ENCODE assay signal across 8 cellular contexts in genomic region chr3:141402476-141403171, GRCh38.
DNase-seq lines count a peak whose midpoint lies in the region; TF ChIP-seq lines count a peak whose summit lies in the region.

No MANE protein-coding gene starts in this region.

- TF ChIP-seq CTCF in GM13976 (IDR thresholded peaks at IDR 0.05; ENCODE audit: borderline replicate concordance, control extremely low read depth, extremely low read depth, insufficient read depth, missing control alignments) (no peak), NB4 (IDR thresholded peaks at IDR 0.05; ENCODE audit: low read depth, low read length) (no peak)

- DNase-seq in GM13976 (ENCODE audit: low spot score) (peak; percentile 58), HAP-1 (ENCODE audit: low spot score in 2 of 2) (peak; percentile 25 to 67), NB4 (ENCODE audit: low read depth) (peak; percentile 50), epithelial cell of prostate (ENCODE audit: low read depth, low spot score) (no peak), midbrain (lab: John Stamatoyannopoulos, UW) (peak; percentile 81), NCI-H2029 (lab: John Stamatoyannopoulos, UW) (no peak)
- DNase-seq in activated CD8-positive, alpha-beta memory T cell treated with anti-CD3 and anti-CD28 coated beads, Interleukin-2, amount 50 U/mL, for 4 hours, result peak; percentile 45

- no peaks in the 10 kb centered on the region for H3K27me3 ChIP-seq in HAP-1 (ENCODE audit: low read depth)

- H3K9me3 ChIP-seq in HAP-1, result no peaks in the 10 kb centered on the region

- peak overlapping the region; percentile 76 for H3K27ac Mint-ChIP-seq in stimulated activated naive CD8-positive, alpha-beta T cell treated with anti-CD3 and anti-CD28 coated beads, Interleukin-15, Interleukin-2, amounts not matched to agents 100 ng/mL and 50 ng/mL, for 24 hours

- no peaks in the 10 kb centered on the region; the same call in 1 of the 2 replicates for H3K36me3 ChIP-seq in HAP-1 (replicated peaks)

- H3K36me3 Mint-ChIP-seq in stimulated activated naive CD8-positive, alpha-beta T cell treated with anti-CD3 and anti-CD28 coated beads, Interleukin-15, Interleukin-2, amounts not matched to agents 100 ng/mL and 50 ng/mL, for 24 hours (ENCODE audit: low read depth), result peaks cover 29% of the 10 kb centered on the region

- peak overlapping the region; percentile 92 for H3K27ac ChIP-seq in epithelial cell of prostate

- H3K4me1 ChIP-seq in HAP-1, result peaks cover 14% of the 10 kb centered on the region

- H3K4me1 Mint-ChIP-seq in stimulated activated naive CD8-positive, alpha-beta T cell treated with anti-CD3 and anti-CD28 coated beads, Interleukin-15, Interleukin-2, amounts not matched to agents 100 ng/mL and 50 ng/mL, for 24 hours (ENCODE audit: low read depth), result peaks cover 54% of the 10 kb centered on the region

- H3K9me3 Mint-ChIP-seq in stimulated activated naive CD8-positive, alpha-beta T cell treated with anti-CD3 and anti-CD28 coated beads, Interleukin-15, Interleukin-2, amounts not matched to agents 100 ng/mL and 50 ng/mL, for 24 hours, result no peaks in the 10 kb centered on the region

- H3K4me3 ChIP-seq in HAP-1 (peak overlapping the region; percentile 40), NB4 (ENCODE audit: low read depth, low read length) (peak overlapping the region; percentile 62)

- H3K4me3 Mint-ChIP-seq in stimulated activated naive CD8-positive, alpha-beta T cell treated with anti-CD3 and anti-CD28 coated beads, Interleukin-15, Interleukin-2, amounts not matched to agents 100 ng/mL and 50 ng/mL, for 24 hours, result peak overlapping the region; percentile 86

- TF ChIP-seq POLR2A in NB4 (IDR thresholded peaks at IDR 0.05; ENCODE audit: extremely low read depth, insufficient read length), result no peak

- H3K27me3 Mint-ChIP-seq in stimulated activated naive CD8-positive, alpha-beta T cell treated with anti-CD3 and anti-CD28 coated beads, Interleukin-15, Interleukin-2, amounts not matched to agents 100 ng/mL and 50 ng/mL, for 24 hours, result no peaks in the 10 kb centered on the region

- in situ Hi-C loops in GM13976 (cut with MboI; ENCODE audit: low sequenced_read_pairs, unreplicated experiment) (no loop called here), HAP-1 (cut with MboI; ENCODE audit: low sequenced_read_pairs) (no loop called here)

Comparison
In these comparisons a context has a peak if more than half of its experiments do, and no peak if none do; other contexts are left out.
1. DNase-seq: peak in GM13976 (single experiment), HAP-1 (2 of 2), NB4 (single experiment), activated CD8-positive, alpha-beta memory T cell treated with anti-CD3 and anti-CD28 coated beads, Interleukin-2, amount 50 U/mL, for 4 hours (single experiment) and midbrain (single experiment); none in epithelial cell of prostate (single experiment) and NCI-H2029 (single experiment).